ENCODE assay signal across 10 cellular contexts in genomic region chr10:77416327-77417135, GRCh38.
A peak's percentile ranks its signal among the peaks of the same experiment; 100 is the strongest.
DNase-seq lines count a peak whose midpoint lies in the region; ATAC-seq and TF ChIP-seq lines count a peak whose summit lies in the region.
"Had no signal": no experiment of that assay in that cellular context is flagged by ENCODE, and none has a peak within 500 bp of the region (broad histone marks: within the 10 kb centered on the region; RNA-seq: fewer than 3 reads in every experiment).

No MANE protein-coding gene starts in this region.

- H3K9me3 ChIP-seq in uterus: no peaks in the 10 kb centered on the region
- H3K9me3 ChIP-seq: heart right ventricle had no signal

- TF ChIP-seq CTCF in HFF-Myc (IDR thresholded peaks at IDR 0.05; ENCODE audit: low read depth, low read length, missing control alignments) (no peak), uterus (IDR thresholded peaks at IDR 0.05) (no peak)

- peak overlapping the region; percentile 79 to 90 for H3K27ac ChIP-seq in uterus

- DNase-seq in HFF-Myc (ENCODE audit: extremely low read depth, low read depth): peak; percentile 55
- DNase-seq in astrocyte of the hippocampus (ENCODE audit: low read depth, low spot score): peak; percentile 94
- peak; percentile 99 for DNase-seq in kidney glomerular epithelial cell (lab: John Stamatoyannopoulos, UW)
- DNase-seq in uterus: no peak
- no peak for DNase-seq in DMS79 treated with DMSO at 0.1 percent for 48 hours (lab: John Stamatoyannopoulos, UW)
- DNase-seq: activated CD4-positive, alpha-beta memory T cell treated with anti-CD3 and anti-CD28 coated beads for 36 hours; heart right ventricle; natural killer cell had no signal

- H3K4me3 ChIP-seq in HFF-Myc (replicated peaks; ENCODE audit: low read depth, low read length) (no peak overlapping the region), uterus (no peak overlapping the region)
- H3K4me3 ChIP-seq: heart right ventricle had no signal

- peaks cover 11% of the 10 kb centered on the region in 2 donors for H3K4me1 ChIP-seq in uterus

- no peaks in the 10 kb centered on the region for H3K36me3 ChIP-seq in uterus
- H3K36me3 ChIP-seq: heart right ventricle had no signal

- intact Hi-C loops in uterus (cut with DNase I; ENCODE audit: low total_unique reads): no loop called here

- no peak for ATAC-seq in GM19463 (IDR thresholded peaks at IDR 0.05; ENCODE audit: unreplicated experiment)
- ATAC-seq in GM18907 (IDR thresholded peaks at IDR 0.05; ENCODE audit: unreplicated experiment): no peak
- ATAC-seq: heart right ventricle, natural killer cell had no signal

- H3K27me3 ChIP-seq in uterus: no peaks in the 10 kb centered on the region

- no peak for TF ChIP-seq POLR2A in uterus (IDR thresholded peaks at IDR 0.05)

Comparison
In these comparisons a context has a peak if more than half of its experiments do, and no peak if none do; other contexts are left out.
1. DNase-seq: peak in HFF-Myc (single experiment), astrocyte of the hippocampus (single experiment) and kidney glomerular epithelial cell (single experiment); none in uterus (0 of 2) and DMS79 treated with DMSO at 0.1 percent for 48 hours (single experiment).